ENCODE assay signal across 15 cellular contexts in genomic region chr6:125356888-125357287, GRCh38. TPM values are rescaled to one million over a fixed set of nuclear protein-coding genes. Genes with fewer than 3 reads are reported as not detected.
DNase-seq lines count a peak whose midpoint lies in the region; ATAC-seq and TF ChIP-seq lines count a peak whose summit lies in the region.
"Had no signal": no experiment of that assay in that cellular context is flagged by ENCODE, and none has a peak within 500 bp of the region (broad histone marks: within the 10 kb centered on the region; RNA-seq: fewer than 3 reads in every experiment).

No MANE protein-coding gene starts in this region.

- TF ChIP-seq POLR2A in testis (IDR thresholded peaks at IDR 0.05), result no peak

- H3K27me3 ChIP-seq in testis, result no peaks in the 10 kb centered on the region

- no peaks in the 10 kb centered on the region for H3K9me3 ChIP-seq in testis

- DNase-seq in testis (no peak), posterior vena cava (ENCODE audit: low spot score) (no peak), NCI-H2171 treated with DMSO at 0.1 percent for 48 hours (lab: John Stamatoyannopoulos, UW) (no peak)
- DNase-seq in activated CD4-positive, CD25-positive, alpha-beta regulatory T cell (lab: John Stamatoyannopoulos, UW), result no peak
- DNase-seq: activated CD4-positive, alpha-beta T cell treated with anti-CD3 and anti-CD28 coated beads, Interleukin-2, amount 10 ng/mL, durations not matched to agents 7 days and 5 days; activated effector memory CD4-positive, alpha-beta T cell treated with anti-CD3 and anti-CD28 coated beads, Interleukin-2, amount 50 U/mL, for 16 hours; DMS 273 treated with DMSO at 0.1 percent for 48 hours; NCI-H1417 treated with DMSO at 0.1 percent for 48 hours; SW 1271 had no signal

- 67 to 80% methylated on average over 5 of the region's 5 CpGs for WGBS in testis, 2 donors

- H3K4me1 ChIP-seq in testis, result peaks cover 23% of the 10 kb centered on the region

- ATAC-seq in GM19351 (IDR thresholded peaks at IDR 0.05; ENCODE audit: unreplicated experiment) (peak; percentile 57), HG02642 (IDR thresholded peaks at IDR 0.05; ENCODE audit: poor library complexity, unreplicated experiment) (peak; percentile 51), HG03520 (IDR thresholded peaks at IDR 0.05; ENCODE audit: unreplicated experiment) (peak; percentile 64)
- ATAC-seq: HCT116, HepG2 had no signal

- intact Hi-C loops in testis (cut with DNase I; ENCODE audit: low total_unique reads), result no loop called here
- intact Hi-C loops in posterior vena cava (cut with DNase I), result no loop called here

- H3K4me3 ChIP-seq in testis, result no peak overlapping the region

- TF ChIP-seq CTCF in testis (IDR thresholded peaks at IDR 0.05), result no peak

- no peaks in the 10 kb centered on the region for H3K36me3 ChIP-seq in testis (ENCODE audit: low read depth, missing control alignments)

- H3K27ac ChIP-seq in testis, result peak overlapping the region; percentile 33 to 39
- H3K27ac ChIP-seq: epithelial cell of prostate had no signal

RNA-seq across cellular contexts. Expression of gene HDDC2, which starts 55.1 kb away (rescaled TPM):
- total RNA-seq in testis (10 to 100 TPM; 61.3 to 89.6 TPM), posterior vena cava (10 to 100 TPM; 47.8 to 53.2 TPM)
- 112 TPM for polyA plus RNA-seq in testis (ENCODE audit: insufficient read depth, low read depth, low replicate concordance)
